In genomic region chr7:16989883-16990413, GRCh38 we compare ENCODE assay signal across 8 cellular contexts.
DNase-seq lines count a peak whose midpoint lies in the region; ATAC-seq and TF ChIP-seq lines count a peak whose summit lies in the region.

No MANE protein-coding gene starts in this region.

- intact Hi-C loops in posterior cingulate gyrus (cut with DNase I) = no loop called here

- no peaks in the 10 kb centered on the region for H3K4me1 Mint-ChIP-seq in stimulated activated effector memory CD8-positive, alpha-beta T cell treated with anti-CD3 and anti-CD28 coated beads, Interleukin-12 subunit alpha, Interleukin-12 subunit beta, amount 100 ng/mL, for 72 hours
- no peaks in the 10 kb centered on the region for H3K4me1 Mint-ChIP-seq in activated T-cell treated with anti-CD3 and anti-CD28 coated beads, Interleukin-2, amount 50 U/mL, for 24 hours (ENCODE audit: low read depth)

- TF ChIP-seq CTCF in fibroblast of pulmonary artery (IDR thresholded peaks at IDR 0.05; ENCODE audit: low read length, missing control alignments) = no peak

- ATAC-seq in stimulated activated effector memory CD8-positive, alpha-beta T cell treated with anti-CD3 and anti-CD28 coated beads, Interleukin-12 subunit alpha, Interleukin-12 subunit beta, amount 100 ng/mL, for 72 hours = no peak
- no peak for ATAC-seq in GM18873 (IDR thresholded peaks at IDR 0.05; ENCODE audit: low FRiP score, unreplicated experiment)

- no peak for TF ChIP-seq POLR2A in erythroblast (IDR thresholded peaks at IDR 0.05; ENCODE audit: low read length)

- H3K4me3 ChIP-seq in fibroblast of pulmonary artery (replicated peaks; ENCODE audit: low read depth, low read length) = peak overlapping the region; percentile 39

- no peak overlapping the region for H3K4me3 Mint-ChIP-seq in stimulated activated effector memory CD8-positive, alpha-beta T cell treated with anti-CD3 and anti-CD28 coated beads, Interleukin-12 subunit alpha, Interleukin-12 subunit beta, amount 100 ng/mL, for 72 hours
- no peak overlapping the region for H3K4me3 Mint-ChIP-seq in activated T-cell treated with anti-CD3 and anti-CD28 coated beads, Interleukin-2, amount 50 U/mL, for 24 hours

- no peaks in the 10 kb centered on the region for H3K27me3 Mint-ChIP-seq in activated T-cell treated with anti-CD3 and anti-CD28 coated beads, Interleukin-2, amount 50 U/mL, for 24 hours

- H3K9me3 Mint-ChIP-seq in stimulated activated effector memory CD8-positive, alpha-beta T cell treated with anti-CD3 and anti-CD28 coated beads, Interleukin-12 subunit alpha, Interleukin-12 subunit beta, amount 100 ng/mL, for 72 hours = no peaks in the 10 kb centered on the region
- H3K9me3 Mint-ChIP-seq in activated T-cell treated with anti-CD3 and anti-CD28 coated beads, Interleukin-2, amount 50 U/mL, for 24 hours = no peaks in the 10 kb centered on the region

- no peak overlapping the region for H3K27ac Mint-ChIP-seq in stimulated activated effector memory CD8-positive, alpha-beta T cell treated with anti-CD3 and anti-CD28 coated beads, Interleukin-12 subunit alpha, Interleukin-12 subunit beta, amount 100 ng/mL, for 72 hours
- H3K27ac Mint-ChIP-seq in activated T-cell treated with anti-CD3 and anti-CD28 coated beads, Interleukin-2, amount 50 U/mL, for 24 hours = no peak overlapping the region

- DNase-seq in HCEC 1CT (peak; percentile 84), SHP77 (lab: John Stamatoyannopoulos, UW) (peak; percentile 88 to 95), fibroblast of pulmonary artery (ENCODE audit: low read depth) (peak; percentile 98), posterior cingulate gyrus (peak; percentile 29 to 95 (median 68)), erythroblast (lab: John Stamatoyannopoulos, UW) (no peak)
- no peak for DNase-seq in stimulated activated effector memory CD8-positive, alpha-beta T cell treated with anti-CD3 and anti-CD28 coated beads, Interleukin-12 subunit alpha, Interleukin-12 subunit beta, amount 100 ng/mL, for 72 hours (ENCODE audit: low spot score in 2 of 2)
- no peak for DNase-seq in activated T-cell treated with anti-CD3 and anti-CD28 coated beads, Interleukin-2, amount 50 U/mL, for 24 hours

- no peaks in the 10 kb centered on the region for H3K36me3 Mint-ChIP-seq in stimulated activated effector memory CD8-positive, alpha-beta T cell treated with anti-CD3 and anti-CD28 coated beads, Interleukin-12 subunit alpha, Interleukin-12 subunit beta, amount 100 ng/mL, for 72 hours
- H3K36me3 Mint-ChIP-seq in activated T-cell treated with anti-CD3 and anti-CD28 coated beads, Interleukin-2, amount 50 U/mL, for 24 hours (ENCODE audit: low read depth) = no peaks in the 10 kb centered on the region

Comparison
In these comparisons a context has a peak if more than half of its experiments do, and no peak if none do; other contexts are left out.
1. DNase-seq: peak in HCEC 1CT (single experiment), SHP77 (2 of 2), fibroblast of pulmonary artery (single experiment) and posterior cingulate gyrus (10 of 10); none in stimulated activated effector memory CD8-positive, alpha-beta T cell treated with anti-CD3 and anti-CD28 coated beads, Interleukin-12 subunit alpha, Interleukin-12 subunit beta, amount 100 ng/mL, for 72 hours (0 of 2), activated T-cell treated with anti-CD3 and anti-CD28 coated beads, Interleukin-2, amount 50 U/mL, for 24 hours (single experiment) and erythroblast (0 of 2).